1 cellular context compared by ENCODE assay signal in genomic region chr4:76301775-76302162, GRCh38.
A peak's percentile ranks its signal among the peaks of the same experiment; 100 is the strongest.
TF ChIP-seq lines count a peak whose summit lies in the region.

No MANE protein-coding gene starts in this region.

TF ChIP-seq in SK-N-SH treated with all-trans-retinoic acid at 6 μM for 48 hours, 23 proteins besides CTCF, POLR2A, EP300 and RAD21 (continued from another document):
- 0 out of 2 replicates have a peak, but pooled peaks have one; percentile 44 for TF ChIP-seq CSRNP3 (CRISPR knock-in tag; IDR thresholded peaks at IDR 0.05)
- TF ChIP-seq ZFP30 (CRISPR knock-in tag; IDR thresholded peaks at IDR 0.05) = no peak
- no peak for TF ChIP-seq TCF4 (CRISPR knock-in tag; IDR thresholded peaks at IDR 0.05; ENCODE audit: borderline replicate concordance)
- TF ChIP-seq PATZ1 (CRISPR knock-in tag; IDR thresholded peaks at IDR 0.05; ENCODE audit: borderline replicate concordance) = no peak
